15 cellular contexts compared by ENCODE assay signal in genomic region chr17:62754696-62755095, GRCh38. TPM values are rescaled to one million over a fixed set of nuclear protein-coding genes. Genes with fewer than 3 reads are reported as not detected.
DNase-seq lines count a peak whose midpoint lies in the region; ATAC-seq and TF ChIP-seq lines count a peak whose summit lies in the region.
"Had no signal": no experiment of that assay in that cellular context is flagged by ENCODE, and none has a peak within 500 bp of the region (broad histone marks: within the 10 kb centered on the region; RNA-seq: fewer than 3 reads in every experiment).

No MANE protein-coding gene starts in this region.

- H3K4me3 Mint-ChIP-seq in naive thymus-derived CD4-positive, alpha-beta T cell: no peak overlapping the region
- no peak overlapping the region for H3K4me3 Mint-ChIP-seq in activated naive CD4-positive, alpha-beta T cell treated with anti-CD3 and anti-CD28 coated beads, Interleukin-2, amount 10 ng/mL, durations not matched to agents 7 days and 5 days
- H3K4me3 Mint-ChIP-seq: CD4-positive, CD25-positive, alpha-beta regulatory T cell; H9 had no signal

- peak; percentile 22; the same call in 1 of the 2 replicates for ATAC-seq in PC-3
- peak; percentile 25 for ATAC-seq in omental fat pad (ENCODE audit: low FRiP score)
- no peak for ATAC-seq in naive thymus-derived CD4-positive, alpha-beta T cell

- H3K4me3 ChIP-seq in PC-3 (ENCODE audit: low read length): no peak overlapping the region
- no peak overlapping the region for H3K4me3 ChIP-seq in naive thymus-derived CD4-positive, alpha-beta T cell (ENCODE audit: low read length)
- H3K4me3 ChIP-seq: BLaER1 had no signal

- H4K20me1 ChIP-seq in PC-3 (ENCODE audit: low read length): no peaks in the 10 kb centered on the region
- H4K20me1 ChIP-seq: BLaER1 had no signal

- no peak overlapping the region for H3K9ac ChIP-seq in PC-3 (ENCODE audit: low read length)
- H3K9ac ChIP-seq: BLaER1 had no signal

- no peaks in the 10 kb centered on the region for H3K36me3 Mint-ChIP-seq in naive thymus-derived CD4-positive, alpha-beta T cell
- H3K36me3 Mint-ChIP-seq in activated naive CD4-positive, alpha-beta T cell treated with anti-CD3 and anti-CD28 coated beads, Interleukin-2, amount 10 ng/mL, durations not matched to agents 7 days and 5 days: no peaks in the 10 kb centered on the region
- H3K36me3 Mint-ChIP-seq: CD4-positive, CD25-positive, alpha-beta regulatory T cell had no signal

- H3K9me3 ChIP-seq in PC-3 (ENCODE audit: low read length): no peaks in the 10 kb centered on the region
- no peaks in the 10 kb centered on the region for H3K9me3 ChIP-seq in naive thymus-derived CD4-positive, alpha-beta T cell (ENCODE audit: control insufficient read depth in 2 of 3, low read length in 3 of 3)
- H3K9me3 ChIP-seq: BLaER1 had no signal

- no peak overlapping the region for H3K27ac ChIP-seq in PC-3 (ENCODE audit: low read length)
- no peak overlapping the region for H3K27ac ChIP-seq in naive thymus-derived CD4-positive, alpha-beta T cell (ENCODE audit: low read depth, low read length)
- H3K27ac ChIP-seq: BLaER1 had no signal

- H3K4me2 ChIP-seq in PC-3 (ENCODE audit: low read length): no peak overlapping the region
- H3K4me2 ChIP-seq: BLaER1 had no signal

- BruUV-seq in PC-3 (replicated peaks; lab: Mats Ljungman, UMichigan): no TSS peak

- no peaks in the 10 kb centered on the region for H3K9me3 Mint-ChIP-seq in naive thymus-derived CD4-positive, alpha-beta T cell
- no peaks in the 10 kb centered on the region for H3K9me3 Mint-ChIP-seq in activated naive CD4-positive, alpha-beta T cell treated with anti-CD3 and anti-CD28 coated beads, Interleukin-2, amount 10 ng/mL, durations not matched to agents 7 days and 5 days
- H3K9me3 Mint-ChIP-seq: CD4-positive, CD25-positive, alpha-beta regulatory T cell; H9 had no signal

- POLR2A ChIA-PET in PC-3 (lab: Charles Lee; ENCODE audit: unreplicated experiment): interaction anchor here (0.6 kb wide), 1 partner anchor 286 kb away, joined by 14 read pairs; no protein-coding TSS in a partner anchor
- POLR2A ChIA-PET in naive thymus-derived CD4-positive, alpha-beta T cell (lab: Charles Lee): no interaction called here

- CTCF ChIA-PET in PC-3 (lab: Charles Lee): no interaction called here
- CTCF ChIA-PET in naive thymus-derived CD4-positive, alpha-beta T cell (lab: Charles Lee): no interaction called here
- CTCF ChIA-PET in activated naive CD4-positive, alpha-beta T cell treated with anti-CD3 and anti-CD28 coated beads, Interleukin-2, amount 10 ng/mL, durations not matched to agents 7 days and 5 days (lab: Charles Lee): no interaction called here

- H3K9me2 ChIP-seq in PC-3 (replicated peaks; ENCODE audit: low read length): no peaks in the 10 kb centered on the region

- H3K27me3 Mint-ChIP-seq in naive thymus-derived CD4-positive, alpha-beta T cell: peaks cover 0 to 6% (median 0%) of the 10 kb centered on the region in 5 donors
- H3K27me3 Mint-ChIP-seq in activated naive CD4-positive, alpha-beta T cell treated with anti-CD3 and anti-CD28 coated beads, Interleukin-2, amount 10 ng/mL, durations not matched to agents 7 days and 5 days: peaks cover 22% of the 10 kb centered on the region

- H3K4me1 Mint-ChIP-seq in naive thymus-derived CD4-positive, alpha-beta T cell: peaks cover 0 to 2% (median 0%) of the 10 kb centered on the region in 7 donors
- H3K4me1 Mint-ChIP-seq in activated naive CD4-positive, alpha-beta T cell treated with anti-CD3 and anti-CD28 coated beads, Interleukin-2, amount 10 ng/mL, durations not matched to agents 7 days and 5 days: no peaks in the 10 kb centered on the region
- H3K4me1 Mint-ChIP-seq: CD4-positive, CD25-positive, alpha-beta regulatory T cell had no signal

- intact Hi-C loops in PC-3 (cut with micrococcal nuclease): no loop called here
- intact Hi-C loops in naive thymus-derived CD4-positive, alpha-beta T cell (cut with micrococcal nuclease): no loop called here

- TF ChIP-seq CTCF in PC-3 (conservative IDR thresholded peaks at IDR 0.05; ENCODE audit: low read depth, low read length) (no peak), omental fat pad (IDR thresholded peaks at IDR 0.05) (no peak)

- H3K27ac Mint-ChIP-seq in naive thymus-derived CD4-positive, alpha-beta T cell: no peak overlapping the region
- H3K27ac Mint-ChIP-seq in activated naive CD4-positive, alpha-beta T cell treated with anti-CD3 and anti-CD28 coated beads, Interleukin-2, amount 10 ng/mL, durations not matched to agents 7 days and 5 days: no peak overlapping the region
- H3K27ac Mint-ChIP-seq: CD4-positive, CD25-positive, alpha-beta regulatory T cell had no signal

- no peaks in the 10 kb centered on the region for H3F3A ChIP-seq in PC-3 (ENCODE audit: low read length, unreplicated experiment)

- no peaks in the 10 kb centered on the region for H3K79me2 ChIP-seq in PC-3 (ENCODE audit: low read length)

- H2AFZ ChIP-seq in PC-3 (ENCODE audit: low read length): no peak overlapping the region

- H3K27me3 ChIP-seq in PC-3 (ENCODE audit: low read length): no peaks in the 10 kb centered on the region
- no peaks in the 10 kb centered on the region for H3K27me3 ChIP-seq in naive thymus-derived CD4-positive, alpha-beta T cell (ENCODE audit: control insufficient read depth in 2 of 2, insufficient read depth in 2 of 2, low read length in 2 of 2)
- H3K27me3 ChIP-seq: BLaER1 had no signal

- DNase-seq in PC-3 (no peak), fibroblast of peridontal ligament (ENCODE audit: extremely low read depth) (peak; percentile 8), omental fat pad (ENCODE audit: low spot score) (no peak)
- DNase-seq in naive thymus-derived CD4-positive, alpha-beta T cell: no peak
- no peak for DNase-seq in activated naive CD4-positive, alpha-beta T cell treated with anti-CD3 and anti-CD28 coated beads, Interleukin-2, amount 10 ng/mL, durations not matched to agents 7 days and 5 days
- no peak for DNase-seq in activated effector memory CD4-positive, alpha-beta T cell treated with Interleukin-2 at 50 U/mL for 16 hours
- DNase-seq in stimulated activated naive CD4-positive, alpha-beta T cell (lab: John Stamatoyannopoulos, UW): no peak
- DNase-seq: AML-193; CD4-positive, CD25-positive, alpha-beta regulatory T cell; GF-D8; GOT3 had no signal

- H3K4me1 ChIP-seq in PC-3 (ENCODE audit: insufficient read depth, low read length): peaks cover 11% of the 10 kb centered on the region
- H3K4me1 ChIP-seq in naive thymus-derived CD4-positive, alpha-beta T cell (ENCODE audit: control insufficient read depth in 2 of 2, insufficient read depth in 2 of 2, low read length in 2 of 2): no peaks in the 10 kb centered on the region

- no peaks in the 10 kb centered on the region for H3K36me3 ChIP-seq in PC-3 (ENCODE audit: low read depth, low read length)
- no peaks in the 10 kb centered on the region for H3K36me3 ChIP-seq in naive thymus-derived CD4-positive, alpha-beta T cell (ENCODE audit: control insufficient read depth in 2 of 3, insufficient read depth in 3 of 3, low read length in 3 of 3)
- H3K36me3 ChIP-seq: BLaER1 had no signal

RNA-seq across cellular contexts. Expression of gene MARCHF10, which starts 53.4 kb away (rescaled TPM):
- total RNA-seq in PC-3 (2014; rRNA removed) (not detected in 2 replicates), omental fat pad (under 1 TPM in 1 of 4 donors, not detected in 3; 0.28 TPM)
- under 1 TPM in 1 of 5 experiments, not detected in 4; 0.29 TPM for total RNA-seq in naive thymus-derived CD4-positive, alpha-beta T cell
- polyA plus RNA-seq in naive thymus-derived CD4-positive, alpha-beta T cell: under 1 TPM; 0.13 to 0.43 TPM
- total RNA-seq: A673; CD4-positive, CD25-positive, alpha-beta regulatory T cell; H9; HepG2 had no signal
- polyA plus RNA-seq: HepG2 had no signal
